ENCODE assay signal across 8 cellular contexts in the genomic region with DNA sequence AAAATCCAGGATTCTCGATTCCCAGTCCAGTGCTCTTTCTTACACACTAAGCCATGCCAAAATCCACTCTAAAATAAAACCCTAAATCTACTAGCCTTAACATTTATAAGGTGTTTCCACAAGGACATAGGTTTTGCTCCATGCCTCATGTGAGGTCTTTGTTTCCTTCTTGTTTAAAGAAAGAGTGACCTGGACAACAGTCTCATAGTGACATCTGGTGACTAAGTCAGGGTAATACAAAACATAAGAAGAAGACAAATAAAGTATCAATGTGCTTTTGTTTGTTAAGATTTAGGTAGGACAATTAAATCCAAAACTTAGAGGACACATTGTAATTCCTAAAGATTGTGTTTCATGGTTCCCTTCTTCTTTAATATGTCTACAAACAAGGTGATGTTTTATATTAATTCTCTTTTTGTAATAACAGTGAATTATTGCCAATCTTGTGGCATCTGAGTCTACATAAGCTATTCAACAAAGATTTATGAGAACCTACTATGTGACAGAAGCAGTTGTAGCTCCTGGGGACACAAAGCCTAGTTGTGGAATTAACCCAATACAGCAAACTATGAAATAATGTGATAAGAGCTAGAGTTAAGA.
DNase-seq lines count a peak whose midpoint lies in the region; ATAC-seq, FAIRE-seq and TF ChIP-seq lines count a peak whose summit lies in the region.
"Not testable (repeated sequence)": the region's sequence is repeated elsewhere in the genome, so short reads cannot be mapped to it uniquely, and the experiment has no call there.

No MANE protein-coding gene starts in this region.

- H3K4me3 ChIP-seq in Peyer's patch; brain microvascular endothelial cell (ENCODE audit: low read depth, low read length); pancreas; vagina: not testable (repeated sequence)

- ATAC-seq in GM18909 (IDR thresholded peaks at IDR 0.05; ENCODE audit: poor library complexity, unreplicated experiment) (peak; percentile 52), left lobe of liver (peak; percentile 94), pancreas (peak; percentile 60 to 92 (median 89))

- intact Hi-C loops in pancreas (cut with DNase I); vagina (cut with DNase I): not testable (repeated sequence)

- not testable (repeated sequence) for H3K36me3 ChIP-seq in Peyer's patch; brain microvascular endothelial cell (replicated peaks); pancreas; vagina

- TF ChIP-seq POLR2A in Peyer's patch (IDR thresholded peaks at IDR 0.05); vagina (IDR thresholded peaks at IDR 0.05): not testable (repeated sequence)

- not testable (repeated sequence) for H3K9me3 ChIP-seq in Peyer's patch, pancreas, vagina

- DNase-seq in NCI-H1092 treated with DMSO at 0.1 percent for 48 hours (lab: John Stamatoyannopoulos, UW) = peak; percentile 6
- DNase-seq in Peyer's patch; brain microvascular endothelial cell; left lobe of liver (ENCODE audit: low spot score); pancreas; vagina (ENCODE audit: extremely low spot score in 2 of 2): not testable (repeated sequence)
- peak; percentile 18 for DNase-seq in fibroblast of peridontal ligament (ENCODE audit: extremely low read depth)

- peak; percentile 97 for FAIRE-seq in pancreas (lab: Jason Lieb, UNC)

- 3 to 13% methylated on average over 1 of the region's 1 CpG for WGBS in pancreas, 2 donors

- in situ Hi-C loops in brain microvascular endothelial cell (cut with HindIII; ENCODE audit: low pct_ligation_motif_present, low sequenced_read_pairs) = not testable (repeated sequence)

- TF ChIP-seq CTCF in Peyer's patch (IDR thresholded peaks at IDR 0.05) = peak in 4 of 6 experiments; percentile 8 to 56 (median 42)
- peak; percentile 24 for TF ChIP-seq CTCF in brain microvascular endothelial cell (IDR thresholded peaks at IDR 0.05; ENCODE audit: low read depth, low read length, missing control alignments)
- TF ChIP-seq CTCF in pancreas (IDR thresholded peaks at IDR 0.05) = peak in 1 of 4 donors; percentile 23
- TF ChIP-seq CTCF in vagina (IDR thresholded peaks at IDR 0.05) = peak in 2 of 3 experiments; percentile 28 to 44

- not testable (repeated sequence) for H3K27me3 ChIP-seq in Peyer's patch; brain microvascular endothelial cell (replicated peaks); pancreas; vagina

- H3K4me1 ChIP-seq in Peyer's patch, pancreas, vagina: not testable (repeated sequence)

- not testable (repeated sequence) for H3K27ac ChIP-seq in Peyer's patch, brain microvascular endothelial cell, pancreas, vagina
